In genomic region chr11:100890779-100891178, GRCh38 we compare ENCODE assay signal across 14 cellular contexts.
A peak's percentile ranks its signal among the peaks of the same experiment; 100 is the strongest.
DNase-seq lines count a peak whose midpoint lies in the region; ATAC-seq, FAIRE-seq and TF ChIP-seq lines count a peak whose summit lies in the region.
"Had no signal": no experiment of that assay in that cellular context is flagged by ENCODE, and none has a peak within 500 bp of the region (broad histone marks: within the 10 kb centered on the region; RNA-seq: fewer than 3 reads in every experiment).

No MANE protein-coding gene starts in this region.

- POLR2A ChIA-PET in HEK293 (lab: Yijun Ruan, JAX) = no interaction called here

- peak overlapping the region; percentile 39 for H2AFZ ChIP-seq in astrocyte (ENCODE audit: low read depth, low read length)
- H2AFZ ChIP-seq: PC-9 had no signal

- no peaks in the 10 kb centered on the region for H3K9me3 Mint-ChIP-seq in astrocyte (ENCODE audit: unreplicated experiment)
- H3K9me3 Mint-ChIP-seq: T-helper 1 cell treated with Interleukin-12 subunit alpha and Interleukin-12 subunit beta and Interleukin-4 antibody, amounts not matched to agents 30 μg/mL and 1 μg/mL, for 36 hours had no signal

- H3K4me3 ChIP-seq in HEK293 (ENCODE audit: low read depth, low read length) (no peak overlapping the region), astrocyte (ENCODE audit: insufficient read depth, low read depth, low read length) (peak overlapping the region; percentile 48), tibial artery (no peak overlapping the region), tibial nerve (no peak overlapping the region)
- H3K4me3 ChIP-seq: coronary artery, PC-9 had no signal

- H3K36me3 Mint-ChIP-seq in astrocyte (ENCODE audit: low read depth, unreplicated experiment) = no peaks in the 10 kb centered on the region
- H3K36me3 Mint-ChIP-seq: activated CD4-positive, alpha-beta memory T cell treated with anti-CD3 and anti-CD28 coated beads for 36 hours had no signal

- H3K9me3 ChIP-seq in HEK293 (ENCODE audit: control insufficient read depth, insufficient read depth, low read depth, low read length) (no peaks in the 10 kb centered on the region), astrocyte (ENCODE audit: insufficient read depth, low read depth, low read length) (no peaks in the 10 kb centered on the region), tibial artery (no peaks in the 10 kb centered on the region), tibial nerve (no peaks in the 10 kb centered on the region)

- no peaks in the 10 kb centered on the region for H3K36me3 ChIP-seq in HEK293 (ENCODE audit: control insufficient read depth in 2 of 2, insufficient read depth in 1 of 2, low read length in 2 of 2)
- H3K36me3 ChIP-seq in astrocyte (ENCODE audit: insufficient read depth, low read length) = no peaks in the 10 kb centered on the region
- H3K36me3 ChIP-seq in tibial artery = no peaks in the 10 kb centered on the region
- H3K36me3 ChIP-seq in tibial nerve = no peaks in the 10 kb centered on the region

- 38 to 58% methylated on average over 3 of the region's 3 CpGs for WGBS in tibial nerve, 2 donors

- H3K4me1 ChIP-seq in HEK293 (ENCODE audit: control insufficient read depth, insufficient read depth, low read length) (no peaks in the 10 kb centered on the region), astrocyte (ENCODE audit: insufficient read depth, low read length) (peaks cover 12% of the 10 kb centered on the region), tibial artery (peaks cover 0 to 22% (median 4%) of the 10 kb centered on the region in 4 donors), tibial nerve (peaks cover 0 to 16% (median 2%) of the 10 kb centered on the region in 4 donors)

- no peaks in the 10 kb centered on the region for H3K27me3 ChIP-seq in astrocyte (ENCODE audit: insufficient read depth, low read length)
- no peaks in the 10 kb centered on the region for H3K27me3 ChIP-seq in tibial artery
- H3K27me3 ChIP-seq in tibial nerve = no peaks in the 10 kb centered on the region

- no peaks in the 10 kb centered on the region for H4K20me1 ChIP-seq in astrocyte (ENCODE audit: insufficient read depth, low read length)

- H3K4me1 Mint-ChIP-seq in astrocyte (ENCODE audit: low read depth, unreplicated experiment) = peaks cover 35% of the 10 kb centered on the region

- TF ChIP-seq EP300 in tibial nerve (IDR thresholded peaks at IDR 0.05) = peak in 1 of 2 donors; percentile 34

- H3K27ac ChIP-seq in HEK293 (ENCODE audit: extremely low read depth, low read depth, low read length) (no peak overlapping the region), astrocyte (ENCODE audit: low read depth, low read length) (peak overlapping the region; percentile 92), tibial artery (peak overlapping the region; percentile 27 to 36), tibial nerve (peak overlapping the region in 1 of 4 donors; percentile 3)
- H3K27ac ChIP-seq: coronary artery, PC-9 had no signal

- TF ChIP-seq CTCF in HEK293 (tag by site-specific recombination; IDR thresholded peaks at IDR 0.05) = no peak
- no peak for TF ChIP-seq CTCF in astrocyte (IDR thresholded peaks at IDR 0.05; ENCODE audit: insufficient read depth, low read depth, low read length)
- no peak for TF ChIP-seq CTCF in tibial artery (IDR thresholded peaks at IDR 0.05)
- TF ChIP-seq CTCF in tibial nerve (IDR thresholded peaks at IDR 0.05) = no peak

- H3K79me2 ChIP-seq in astrocyte (ENCODE audit: insufficient read depth, low read length) = no peaks in the 10 kb centered on the region

- no peak for ATAC-seq in GM19023 (IDR thresholded peaks at IDR 0.05; ENCODE audit: unreplicated experiment)

- no peak overlapping the region for H3K4me3 Mint-ChIP-seq in astrocyte (ENCODE audit: unreplicated experiment)
- H3K4me3 Mint-ChIP-seq: activated CD4-positive, alpha-beta memory T cell treated with anti-CD3 and anti-CD28 coated beads for 36 hours; T-helper 1 cell treated with Interleukin-12 subunit alpha and Interleukin-12 subunit beta and Interleukin-4 antibody, amounts not matched to agents 30 μg/mL and 1 μg/mL, for 36 hours had no signal

- peak overlapping the region; percentile 81 for H3K4me2 ChIP-seq in astrocyte (ENCODE audit: low read length)
- H3K4me2 ChIP-seq: PC-9 had no signal

- CTCF ChIA-PET in HEK293 (lab: Yijun Ruan, JAX) = no interaction called here

- no peak for TF ChIP-seq POLR2A in tibial nerve (IDR thresholded peaks at IDR 0.05)

- H3K27ac Mint-ChIP-seq in astrocyte (ENCODE audit: unreplicated experiment) = peak overlapping the region; percentile 97
- H3K27ac Mint-ChIP-seq: activated CD4-positive, alpha-beta memory T cell treated with anti-CD3 and anti-CD28 coated beads for 36 hours; T-helper 1 cell treated with Interleukin-12 subunit alpha and Interleukin-12 subunit beta and Interleukin-4 antibody, amounts not matched to agents 30 μg/mL and 1 μg/mL, for 36 hours had no signal

- peak; percentile 99 for DNase-seq in astrocyte (ENCODE audit: low read depth)
- peak; percentile 54 for DNase-seq in iPS-NIHi7 (ENCODE audit: extremely low spot score)
- DNase-seq in tibial artery = peak in 1 of 2 donors; percentile 29
- DNase-seq in tibial nerve (ENCODE audit: low spot score in 2 of 2) = no peak
- DNase-seq in NCI-H146 (lab: John Stamatoyannopoulos, UW) = no peak
- DNase-seq: activated CD4-positive, alpha-beta memory T cell treated with anti-CD3 and anti-CD28 coated beads for 36 hours; activated naive CD4-positive, alpha-beta T cell; Karpas-422; NCI-H2171; PC-9 had no signal

- FAIRE-seq in astrocyte (lab: Jason Lieb, UNC) = peak; percentile 99

- no peaks in the 10 kb centered on the region for H3K27me3 Mint-ChIP-seq in astrocyte (ENCODE audit: low read depth, unreplicated experiment)
- H3K27me3 Mint-ChIP-seq: activated CD4-positive, alpha-beta memory T cell treated with anti-CD3 and anti-CD28 coated beads for 36 hours had no signal

- intact Hi-C loops in tibial artery (cut with DNase I; ENCODE audit: low total_unique reads) = no loop called here

- H3K9ac ChIP-seq in astrocyte (ENCODE audit: low read length) = peak overlapping the region; percentile 75

TF ChIP-seq in HEK293, 187 proteins besides CTCF, POLR2A, EP300 and RAD21:
- no peak for TF ChIP-seq GLI4 (tag by site-specific recombination; IDR thresholded peaks at IDR 0.05)
- TF ChIP-seq GLIS1 (tag by site-specific recombination; IDR thresholded peaks at IDR 0.05) = peak; percentile 44; the same call in 1 of the 2 replicates
- no peak for TF ChIP-seq ZNF596 (tag by site-specific recombination; IDR thresholded peaks at IDR 0.05)
TF ChIP-seq in HEK293: peak in this region for 1.

Comparison
In these comparisons a context has a peak if more than half of its experiments do, and no peak if none do; other contexts are left out.
1. DNase-seq: peak in astrocyte (single experiment) and iPS-NIHi7 (single experiment); none in tibial nerve (0 of 2) and NCI-H146 (single experiment).